In genomic region chr15:70100495-70101331, GRCh38 we compare ENCODE assay signal across 8 cellular contexts. TPM values are rescaled to one million over a fixed set of nuclear protein-coding genes. Genes with fewer than 3 reads are reported as not detected.
A peak's percentile ranks its signal among the peaks of the same experiment; 100 is the strongest.
DNase-seq lines count a peak whose midpoint lies in the region; ATAC-seq and TF ChIP-seq lines count a peak whose summit lies in the region.

No MANE protein-coding gene starts in this region.

- ATAC-seq in left cardiac atrium: peak in 1 of 2 donors; percentile 4
- ATAC-seq in HG03108 (IDR thresholded peaks at IDR 0.05; ENCODE audit: unreplicated experiment): no peak
- no peak for ATAC-seq in HG03097 (IDR thresholded peaks at IDR 0.05; ENCODE audit: low FRiP score, unreplicated experiment)

- H3K4me1 ChIP-seq in HEK293 (ENCODE audit: control insufficient read depth, insufficient read depth, low read length) (peaks cover 20% of the 10 kb centered on the region), SJSA1 (replicated peaks) (peaks cover 28% of the 10 kb centered on the region), sigmoid colon (peaks cover 2 to 41% (median 34%) of the 10 kb centered on the region in 4 donors)

- intact Hi-C loops in left cardiac atrium (cut with DNase I): loop anchor here in 1 of 2 donors (5.0 to 10.0 kb wide), 2 partner anchors 264 to 372 kb away; no protein-coding TSS in a partner anchor
- intact Hi-C loops in sigmoid colon (cut with DNase I): loop anchor here (2.0 kb wide), 4 partner anchors 76 to 278 kb away; no protein-coding TSS in a partner anchor

- CTCF ChIA-PET in AG04450 (lab: Charles Lee) (interaction anchor here (0.6 to 0.7 kb wide), 2 partner anchors 392 to 625 kb away, joined by 3 to 6 read pairs; no protein-coding TSS in a partner anchor), HEK293 (lab: Yijun Ruan, JAX) (interaction anchor here (0.6 to 3.0 kb wide), 14 partner anchors 10 to 633 kb away, joined by 3 to 13 read pairs (median 4); no protein-coding TSS in a partner anchor)

- no peak for TF ChIP-seq EP300 in sigmoid colon (IDR thresholded peaks at IDR 0.05)

- no peaks in the 10 kb centered on the region for H3K36me3 ChIP-seq in HEK293 (ENCODE audit: control insufficient read depth in 2 of 2, insufficient read depth in 1 of 2, low read length in 2 of 2)
- H3K36me3 ChIP-seq in SJSA1: peaks cover 9% of the 10 kb centered on the region; the same call in 1 of the 2 replicates
- no peaks in the 10 kb centered on the region for H3K36me3 ChIP-seq in sigmoid colon

- DNase-seq in AG04450 (ENCODE audit: low read depth, low spot score): no peak
- DNase-seq in SJSA1 (ENCODE audit: low read depth in 1 of 2, low spot score in 2 of 2): peak; percentile 66 to 69
- peak; percentile 46 for DNase-seq in activated gamma-delta T cell treated with anti-CD3 and anti-CD28 coated beads, Interleukin-2, amount 50 U/mL, for 16 hours (ENCODE audit: low read depth)
- peak; percentile 63 for DNase-seq in left cardiac atrium
- peak; percentile 85 for DNase-seq in sigmoid colon

- POLR2A ChIA-PET in AG04450 (lab: Yijun Ruan, JAX) (interaction anchor here (0.9 to 4.0 kb wide), 7 partner anchors 10 to 543 kb away, joined by 3 to 49 read pairs (median 3); no protein-coding TSS in a partner anchor), HEK293 (lab: Yijun Ruan, JAX) (interaction anchor here (0.5 to 7.0 kb wide), 32 partner anchors 8 to 638 kb away, joined by 3 to 134 read pairs (median 4); no protein-coding TSS in a partner anchor)

- peak; percentile 55 for TF ChIP-seq CTCF in AG04450 (IDR thresholded peaks at IDR 0.05; ENCODE audit: low read depth, low read length)
- peak; percentile 95 for TF ChIP-seq CTCF in HEK293 (tag by site-specific recombination; IDR thresholded peaks at IDR 0.05)
- peak in 3 of 4 experiments; percentile 29 to 45 (median 44) for TF ChIP-seq CTCF in sigmoid colon (IDR thresholded peaks at IDR 0.05)

- H3K27me3 ChIP-seq in AG04450 (ENCODE audit: control insufficient read depth, insufficient read depth, low read length) (peaks cover 9% of the 10 kb centered on the region), SJSA1 (replicated peaks) (no peaks in the 10 kb centered on the region), sigmoid colon (no peaks in the 10 kb centered on the region)

- peak overlapping the region; percentile 29 for H3K4me3 ChIP-seq in AG04450 (ENCODE audit: low read depth, low read length)
- H3K4me3 ChIP-seq in HEK293 (ENCODE audit: low read depth, low read length): peak overlapping the region; percentile 32
- peak overlapping the region; percentile 31 for H3K4me3 ChIP-seq in SJSA1
- peak overlapping the region; percentile 8 to 92 (median 32) for H3K4me3 ChIP-seq in sigmoid colon

- no peak for TF ChIP-seq POLR2A in sigmoid colon (IDR thresholded peaks at IDR 0.05)

- H3K9me3 ChIP-seq in AG04450 (ENCODE audit: control insufficient read depth, insufficient read depth, low read length): no peaks in the 10 kb centered on the region; the same call in 1 of the 2 replicates
- H3K9me3 ChIP-seq in HEK293 (ENCODE audit: control insufficient read depth, insufficient read depth, low read depth, low read length): no peaks in the 10 kb centered on the region
- H3K9me3 ChIP-seq in SJSA1 (replicated peaks): no peaks in the 10 kb centered on the region
- H3K9me3 ChIP-seq in sigmoid colon: no peaks in the 10 kb centered on the region

- 1 to 3% methylated on average over 53 of the region's 53 CpGs for WGBS in sigmoid colon, 2 donors

- peak overlapping the region; percentile 21 for H3K27ac ChIP-seq in AG04450 (ENCODE audit: low read depth, low read length)
- peak overlapping the region; percentile 99 for H3K27ac ChIP-seq in HEK293 (ENCODE audit: extremely low read depth, low read depth, low read length)
- H3K27ac ChIP-seq in SJSA1: no peak overlapping the region
- H3K27ac ChIP-seq in sigmoid colon: peak overlapping the region; percentile 87 to 99 (median 96)

TF ChIP-seq in HEK293, 187 proteins besides CTCF, POLR2A, EP300 and RAD21 (continues in another document):
- TF ChIP-seq MZF1 (tag by site-specific recombination; IDR thresholded peaks at IDR 0.05; ENCODE audit: borderline replicate concordance) (no peak; the same call in 1 of the 2 replicates), BCL11B (tag by site-specific recombination; IDR thresholded peaks at IDR 0.05; ENCODE audit: low read depth) (no peak), ZNF341 (tag by site-specific recombination; IDR thresholded peaks at IDR 0.05; ENCODE audit: low read depth) (peak; percentile 74), KLF9 (tag by site-specific recombination; IDR thresholded peaks at IDR 0.05; ENCODE audit: low read depth) (no peak; the same call in 1 of the 2 replicates), ZNF214 (tag by site-specific recombination; IDR thresholded peaks at IDR 0.05; ENCODE audit: borderline replicate concordance) (no peak), ZNF350 (tag by site-specific recombination; IDR thresholded peaks at IDR 0.05) (no peak), SP3 (tag by site-specific recombination; IDR thresholded peaks at IDR 0.05) (no peak; the same call in none of the 2 replicates), ZNF24 (tag by site-specific recombination; IDR thresholded peaks at IDR 0.05) (peak; percentile 99), ZNF48 (tag by site-specific recombination; IDR thresholded peaks at IDR 0.05) (no peak), HOXC10 (CRISPR knock-in tag; IDR thresholded peaks at IDR 0.05) (no peak), ZBTB11 (tag by site-specific recombination; conservative IDR thresholded peaks at IDR 0.05; ENCODE audit: low read depth) (no peak), ZNF658 (tag by site-specific recombination; IDR thresholded peaks at IDR 0.05) (no peak), ZNF155 (tag by site-specific recombination; IDR thresholded peaks at IDR 0.05) (no peak), ZSCAN16 (tag by site-specific recombination; IDR thresholded peaks at IDR 0.05) (0 out of 2 replicates have a peak, but pooled peaks have one; percentile 6), ZBTB21 (tag by site-specific recombination; IDR thresholded peaks at IDR 0.05) (no peak), ZNF426 (tag by site-specific recombination; IDR thresholded peaks at IDR 0.05) (no peak), ZNF221 (tag by site-specific recombination; IDR thresholded peaks at IDR 0.05; ENCODE audit: borderline replicate concordance) (no peak), SP2 (tag by site-specific recombination; IDR thresholded peaks at IDR 0.05) (peak; percentile 46), ZNF830 (tag by site-specific recombination; IDR thresholded peaks at IDR 0.05; ENCODE audit: low read depth) (no peak)
- TF ChIP-seq, protein P1, sequence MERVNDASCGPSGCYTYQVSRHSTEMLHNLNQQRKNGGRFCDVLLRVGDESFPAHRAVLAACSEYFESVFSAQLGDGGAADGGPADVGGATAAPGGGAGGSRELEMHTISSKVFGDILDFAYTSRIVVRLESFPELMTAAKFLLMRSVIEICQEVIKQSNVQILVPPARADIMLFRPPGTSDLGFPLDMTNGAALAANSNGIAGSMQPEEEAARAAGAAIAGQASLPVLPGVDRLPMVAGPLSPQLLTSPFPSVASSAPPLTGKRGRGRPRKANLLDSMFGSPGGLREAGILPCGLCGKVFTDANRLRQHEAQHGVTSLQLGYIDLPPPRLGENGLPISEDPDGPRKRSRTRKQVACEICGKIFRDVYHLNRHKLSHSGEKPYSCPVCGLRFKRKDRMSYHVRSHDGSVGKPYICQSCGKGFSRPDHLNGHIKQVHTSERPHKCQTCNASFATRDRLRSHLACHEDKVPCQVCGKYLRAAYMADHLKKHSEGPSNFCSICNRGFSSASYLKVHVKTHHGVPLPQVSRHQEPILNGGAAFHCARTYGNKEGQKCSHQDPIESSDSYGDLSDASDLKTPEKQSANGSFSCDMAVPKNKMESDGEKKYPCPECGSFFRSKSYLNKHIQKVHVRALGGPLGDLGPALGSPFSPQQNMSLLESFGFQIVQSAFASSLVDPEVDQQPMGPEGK (tag by site-specific recombination; IDR thresholded peaks at IDR 0.05): peak; percentile 62
- TF ChIP-seq, protein P2, sequence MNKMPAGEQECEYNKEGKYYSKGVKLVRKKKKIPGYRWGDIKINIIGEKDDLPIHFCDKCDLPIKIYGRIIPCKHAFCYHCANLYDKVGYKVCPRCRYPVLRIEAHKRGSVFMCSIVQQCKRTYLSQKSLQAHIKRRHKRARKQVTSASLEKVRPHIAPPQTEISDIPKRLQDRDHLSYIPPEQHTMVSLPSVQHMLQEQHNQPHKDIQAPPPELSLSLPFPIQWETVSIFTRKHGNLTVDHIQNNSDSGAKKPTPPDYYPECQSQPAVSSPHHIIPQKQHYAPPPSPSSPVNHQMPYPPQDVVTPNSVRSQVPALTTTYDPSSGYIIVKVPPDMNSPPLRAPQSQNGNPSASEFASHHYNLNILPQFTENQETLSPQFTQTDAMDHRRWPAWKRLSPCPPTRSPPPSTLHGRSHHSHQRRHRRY (tag by site-specific recombination; IDR thresholded peaks at IDR 0.05): no peak

RNA-seq across cellular contexts. Expression of gene TLE3, which starts 3.0 kb away (rescaled TPM):
- 7.5 and 10.8 TPM in 2 replicates for polyA plus RNA-seq in AG04450 (2011; rRNA removed)
- polyA minus RNA-seq in AG04450 (2011; rRNA and poly(A)+ RNA removed): 25.2 and 31.7 TPM in 2 replicates
- total RNA-seq in SJSA1 (2014; rRNA removed; shearing (Covaris generic)): 35.2 and 36.0 TPM in 2 replicates
- 10 to 100 TPM; 22.4 to 29.3 TPM for total RNA-seq in left cardiac atrium
- total RNA-seq in sigmoid colon: 10 to 100 TPM; 49.5 to 82.0 (median 58.8) TPM
- 10 to 100 TPM; 16.8 to 39.3 (median 21.0) TPM for polyA plus RNA-seq in sigmoid colon

Comparison
In these comparisons a context has a peak if more than half of its experiments do, and no peak if none do; other contexts are left out.
1. CTCF ChIP-seq: peak in every context shown above with its lines; median percentile 95 in HEK293; 55 in AG04450; 44 in sigmoid colon.